Comparison of ENCODE assay signal across 29 cellular contexts in genomic region chr13:21203132-21203531, GRCh38. TPM values are rescaled to one million over a fixed set of nuclear protein-coding genes. Genes with fewer than 3 reads are reported as not detected.
DNase-seq lines count a peak whose midpoint lies in the region; ATAC-seq and TF ChIP-seq lines count a peak whose summit lies in the region.
"Had no signal": no experiment of that assay in that cellular context is flagged by ENCODE, and none has a peak within 500 bp of the region (broad histone marks: within the 10 kb centered on the region; RNA-seq: fewer than 3 reads in every experiment).

No MANE protein-coding gene starts in this region.

- no peaks in the 10 kb centered on the region for H3K36me3 Mint-ChIP-seq in activated naive CD4-positive, alpha-beta T cell treated with anti-CD3 and anti-CD28 coated beads, Interleukin-2, amount 10 ng/mL, durations not matched to agents 7 days and 5 days
- H3K36me3 Mint-ChIP-seq: activated CD4-positive, alpha-beta memory T cell treated with anti-CD3 and anti-CD28 coated beads for 36 hours had no signal

- POLR2A ChIA-PET in PC-3 (lab: Charles Lee; ENCODE audit: unreplicated experiment), result no interaction called here

- H3K27ac ChIP-seq in PC-3 (ENCODE audit: low read length), result no peak overlapping the region
- no peak overlapping the region for H3K27ac ChIP-seq in left ventricle myocardium inferior (replicated peaks)
- H3K27ac ChIP-seq: BLaER1 treated with 17β-estradiol and CSF1 and Interleukin-3, amounts not matched to agents 10 nM and 100 nM; cardiac muscle cell; esophagus squamous epithelium; gastrocnemius medialis; hepatocyte; RWPE1; skin epidermis; stomach; tibial nerve had no signal

- no peaks in the 10 kb centered on the region for H4K20me1 ChIP-seq in PC-3 (ENCODE audit: low read length)
- H4K20me1 ChIP-seq: BLaER1 treated with 17β-estradiol and CSF1 and Interleukin-3, amounts not matched to agents 10 nM and 100 nM had no signal

- no peaks in the 10 kb centered on the region for H3K79me2 ChIP-seq in PC-3 (ENCODE audit: low read length)
- H3K79me2 ChIP-seq: hepatocyte had no signal

- no peak overlapping the region for H3K9ac ChIP-seq in PC-3 (ENCODE audit: low read length)
- H3K9ac ChIP-seq: BLaER1 treated with 17β-estradiol and CSF1 and Interleukin-3, amounts not matched to agents 10 nM and 100 nM had no signal

- BruUV-seq in PC-3 (replicated peaks; lab: Mats Ljungman, UMichigan), result no TSS peak

- H3K27me3 ChIP-seq in PC-3 (ENCODE audit: low read length) (no peaks in the 10 kb centered on the region), left ventricle myocardium inferior (ENCODE audit: low read depth) (no peaks in the 10 kb centered on the region)
- H3K27me3 ChIP-seq: BLaER1 treated with 17β-estradiol and CSF1 and Interleukin-3, amounts not matched to agents 10 nM and 100 nM; cardiac muscle cell; esophagus squamous epithelium; gastrocnemius medialis; hepatocyte; stomach; tibial nerve had no signal

- peak; percentile 94 for ATAC-seq in PC-3
- ATAC-seq: activated CD4-positive, CD25-positive, alpha-beta regulatory T cell treated with anti-CD3 and anti-CD28 coated beads, Interleukin-2, amount 50 U/mL, for 24 hours; gastrocnemius medialis; K562 had no signal

- H3F3A ChIP-seq in PC-3 (ENCODE audit: low read length, unreplicated experiment), result no peaks in the 10 kb centered on the region

- DNase-seq in Ammon's horn (ENCODE audit: low spot score) (peak; percentile 18), ELR (ENCODE audit: low read depth) (peak; percentile 32), PC-3 (peak; percentile 51), iris pigment epithelial cell (ENCODE audit: low read depth) (peak; percentile 50), left ventricle myocardium inferior (no peak), pons (ENCODE audit: low spot score) (no peak)
- no peak for DNase-seq in activated naive CD4-positive, alpha-beta T cell treated with anti-CD3 and anti-CD28 coated beads, Interleukin-2, amount 10 ng/mL, durations not matched to agents 7 days and 5 days
- DNase-seq: activated CD4-positive, alpha-beta memory T cell treated with anti-CD3 and anti-CD28 coated beads for 36 hours; activated CD8-positive, alpha-beta memory T cell treated with anti-CD3 and anti-CD28 coated beads, Interleukin-2, amount 50 U/mL, for 4 hours; amygdala; COR-L47; endodermal cell; esophagus squamous epithelium; gastrocnemius medialis; MV-4-11; NCI-H69; stomach; T-helper 1 cell had no signal

- TF ChIP-seq CTCF in PC-3 (conservative IDR thresholded peaks at IDR 0.05; ENCODE audit: low read depth, low read length) (no peak), left ventricle myocardium inferior (IDR thresholded peaks at IDR 0.05; ENCODE audit: borderline replicate concordance) (no peak)

- no peaks in the 10 kb centered on the region for H3K9me3 ChIP-seq in PC-3 (ENCODE audit: low read length)
- peaks cover 4% of the 10 kb centered on the region for H3K9me3 ChIP-seq in left ventricle myocardium inferior (replicated peaks)
- H3K9me3 ChIP-seq: gastrocnemius medialis, stomach, tibial nerve had no signal

- CTCF ChIA-PET in PC-3 (lab: Charles Lee), result no interaction called here
- CTCF ChIA-PET in activated naive CD4-positive, alpha-beta T cell treated with anti-CD3 and anti-CD28 coated beads, Interleukin-2, amount 10 ng/mL, durations not matched to agents 7 days and 5 days (lab: Charles Lee), result no interaction called here

- no peak overlapping the region for H3K27ac Mint-ChIP-seq in activated naive CD4-positive, alpha-beta T cell treated with anti-CD3 and anti-CD28 coated beads, Interleukin-2, amount 10 ng/mL, durations not matched to agents 7 days and 5 days
- H3K27ac Mint-ChIP-seq: activated CD4-positive, alpha-beta memory T cell treated with anti-CD3 and anti-CD28 coated beads for 36 hours; activated naive CD4-positive, alpha-beta T cell treated with anti-CD3 and anti-CD28 coated beads, Interleukin-2, amount 50 U/mL, for 24 hours; dendritic cell treated with granulocyte-macrophage colony-stimulating factor and Interleukin-4, amounts not matched to agents 40 ng/mL and 50 ng/mL, for 4 days; endodermal cell had no signal

- peaks cover 10% of the 10 kb centered on the region for H3K27me3 Mint-ChIP-seq in activated naive CD4-positive, alpha-beta T cell treated with anti-CD3 and anti-CD28 coated beads, Interleukin-2, amount 10 ng/mL, durations not matched to agents 7 days and 5 days
- H3K27me3 Mint-ChIP-seq: activated naive CD4-positive, alpha-beta T cell treated with anti-CD3 and anti-CD28 coated beads, Interleukin-2, amount 50 U/mL, for 24 hours; dendritic cell treated with granulocyte-macrophage colony-stimulating factor and Interleukin-4, amounts not matched to agents 40 ng/mL and 50 ng/mL, for 4 days had no signal

- peaks cover 7% of the 10 kb centered on the region for H3K4me1 ChIP-seq in PC-3 (ENCODE audit: insufficient read depth, low read length)
- no peaks in the 10 kb centered on the region for H3K4me1 ChIP-seq in left ventricle myocardium inferior
- H3K4me1 ChIP-seq: esophagus squamous epithelium, gastrocnemius medialis, tibial nerve had no signal

- no peaks in the 10 kb centered on the region for H3K36me3 ChIP-seq in PC-3 (ENCODE audit: low read depth, low read length)
- H3K36me3 ChIP-seq in left ventricle myocardium inferior, result no peaks in the 10 kb centered on the region
- H3K36me3 ChIP-seq: cardiac muscle cell, esophagus squamous epithelium, gastrocnemius medialis, stomach, tibial nerve had no signal

- H3K4me3 ChIP-seq in PC-3 (ENCODE audit: low read length), result no peak overlapping the region
- no peak overlapping the region for H3K4me3 ChIP-seq in left ventricle myocardium inferior
- H3K4me3 ChIP-seq: BLaER1 treated with 17β-estradiol and CSF1 and Interleukin-3, amounts not matched to agents 10 nM and 100 nM; cardiac muscle cell; esophagus squamous epithelium; gastrocnemius medialis; hepatocyte; K562; skin epidermis; stomach; tibial nerve had no signal

- no peak overlapping the region for H3K4me3 Mint-ChIP-seq in activated naive CD4-positive, alpha-beta T cell treated with anti-CD3 and anti-CD28 coated beads, Interleukin-2, amount 10 ng/mL, durations not matched to agents 7 days and 5 days
- H3K4me3 Mint-ChIP-seq: activated CD4-positive, alpha-beta memory T cell treated with anti-CD3 and anti-CD28 coated beads for 36 hours; activated naive CD4-positive, alpha-beta T cell treated with anti-CD3 and anti-CD28 coated beads, Interleukin-2, amount 50 U/mL, for 24 hours; dendritic cell treated with granulocyte-macrophage colony-stimulating factor and Interleukin-4, amounts not matched to agents 40 ng/mL and 50 ng/mL, for 4 days; endodermal cell had no signal

- intact Hi-C loops in PC-3 (cut with micrococcal nuclease) (no loop called here), left ventricle myocardium inferior (cut with micrococcal nuclease) (no loop called here)

- H2AFZ ChIP-seq in PC-3 (ENCODE audit: low read length), result no peak overlapping the region
- H2AFZ ChIP-seq: hepatocyte had no signal

- no peak overlapping the region for H3K4me2 ChIP-seq in PC-3 (ENCODE audit: low read length)
- H3K4me2 ChIP-seq: hepatocyte had no signal

- no peaks in the 10 kb centered on the region for H3K4me1 Mint-ChIP-seq in activated naive CD4-positive, alpha-beta T cell treated with anti-CD3 and anti-CD28 coated beads, Interleukin-2, amount 10 ng/mL, durations not matched to agents 7 days and 5 days
- H3K4me1 Mint-ChIP-seq: activated naive CD4-positive, alpha-beta T cell treated with anti-CD3 and anti-CD28 coated beads, Interleukin-2, amount 50 U/mL, for 24 hours had no signal

- H3K9me3 Mint-ChIP-seq in activated naive CD4-positive, alpha-beta T cell treated with anti-CD3 and anti-CD28 coated beads, Interleukin-2, amount 10 ng/mL, durations not matched to agents 7 days and 5 days, result peaks cover 12% of the 10 kb centered on the region
- H3K9me3 Mint-ChIP-seq: activated naive CD4-positive, alpha-beta T cell treated with anti-CD3 and anti-CD28 coated beads, Interleukin-2, amount 50 U/mL, for 24 hours had no signal

- H3K9me2 ChIP-seq in PC-3 (replicated peaks; ENCODE audit: low read length), result no peaks in the 10 kb centered on the region

RNA-seq across cellular contexts. Expression of gene MRPL57, which starts 26.7 kb away (rescaled TPM):
- total RNA-seq in PC-3 (2014; rRNA removed), result 56.4 and 92.3 TPM in 2 replicates
- total RNA-seq in left ventricle myocardium inferior, result 24.6 TPM

RNA-seq across cellular contexts. Expression of gene SKA3, which starts 26.8 kb away (rescaled TPM):
- total RNA-seq in PC-3 (2014; rRNA removed), result 29.0 and 32.4 TPM in 2 replicates
- 0.60 TPM for total RNA-seq in left ventricle myocardium inferior
- total RNA-seq: mesenteric fat pad had no signal

Comparison
In these comparisons a context has a peak if more than half of its experiments do, and no peak if none do; other contexts are left out.
1. DNase-seq: peak in Ammon's horn (single experiment), ELR (single experiment), PC-3 (single experiment) and iris pigment epithelial cell (single experiment); none in left ventricle myocardium inferior (single experiment), activated naive CD4-positive, alpha-beta T cell treated with anti-CD3 and anti-CD28 coated beads, Interleukin-2, amount 10 ng/mL, durations not matched to agents 7 days and 5 days (single experiment) and pons (single experiment).
2. RNA of gene SKA3, which starts 26.8 kb away (total RNA-seq): 29.0 to 32.4 TPM in PC-3; 0.60 TPM in left ventricle myocardium inferior (single experiment); every median in the first group is over 10 times any median in the second.